Comparison of ENCODE assay signal across 10 cellular contexts in genomic region chr20:8924539-8924938, GRCh38.
"Had no signal": no experiment of that assay in that cellular context is flagged by ENCODE, and none has a peak within 500 bp of the region (broad histone marks: within the 10 kb centered on the region; RNA-seq: fewer than 3 reads in every experiment).

No MANE protein-coding gene starts in this region.

- ATAC-seq: GM23338, HCT116 had no signal

- H2AFZ ChIP-seq: GM23338 had no signal

- H3K4me2 ChIP-seq: GM23338 had no signal

- FAIRE-seq: H1, H54 had no signal

- DNase-seq: GOT3, H7, H9, HCEC 1CT, HFFc6 had no signal

- H3K36me3 ChIP-seq: HAP-1 had no signal

- H3K4me3 ChIP-seq: GM23338, HAP-1 had no signal

- H3K4me1 ChIP-seq: HAP-1 had no signal
